In the genomic region with DNA sequence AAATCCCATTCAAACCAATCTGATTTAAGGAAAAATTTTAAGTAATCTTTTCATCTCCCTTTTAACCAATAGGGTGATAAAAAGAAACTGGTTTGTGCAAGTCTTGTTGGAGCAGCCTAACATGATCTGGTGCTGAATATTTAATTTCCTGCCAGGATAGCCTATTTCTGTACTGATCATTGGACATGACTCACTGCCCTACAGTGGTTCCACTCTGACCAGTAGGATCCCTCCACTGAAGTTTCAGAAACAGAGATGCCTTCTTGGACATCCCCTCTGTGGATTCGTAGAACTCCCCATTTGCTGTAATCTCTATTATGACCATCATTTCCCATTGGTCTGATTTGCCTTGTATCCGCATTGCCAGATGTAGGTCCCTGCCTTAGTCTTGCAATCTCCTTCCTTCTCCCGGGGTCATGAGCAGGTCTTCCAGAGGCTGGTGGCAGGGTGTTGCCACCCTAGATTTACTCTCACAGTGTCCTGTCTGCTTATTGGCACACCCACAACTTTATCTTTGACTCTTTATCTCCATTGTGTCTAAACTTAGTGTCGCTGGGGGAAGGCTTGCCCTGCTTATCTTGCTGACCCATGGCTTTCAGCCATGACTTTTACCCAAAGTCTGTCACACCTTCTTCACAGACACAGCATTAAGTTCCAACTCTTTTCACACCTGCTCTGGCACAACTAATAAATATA, we compare ENCODE assay signal across 19 cellular contexts. TPM values are rescaled to one million over a fixed set of nuclear protein-coding genes. Genes with fewer than 3 reads are reported as not detected.
DNase-seq lines count a peak whose midpoint lies in the region; ATAC-seq and TF ChIP-seq lines count a peak whose summit lies in the region.
"Had no signal": no experiment of that assay in that cellular context is flagged by ENCODE, and none has a peak within 500 bp of the region (broad histone marks: within the 10 kb centered on the region; RNA-seq: fewer than 3 reads in every experiment).

No MANE protein-coding gene starts in this region.

- peaks cover 2% of the 10 kb centered on the region for H3K4me1 ChIP-seq in mesendoderm (ENCODE audit: control insufficient read depth, low read depth, low read length)

- H3K27me3 ChIP-seq in mesendoderm (ENCODE audit: insufficient read depth, low read length, poor library complexity): no peaks in the 10 kb centered on the region
- H3K27me3 ChIP-seq: BLaER1 treated with 17β-estradiol and CSF1 and Interleukin-3, amounts not matched to agents 10 nM and 100 nM had no signal

- no peak overlapping the region for H3K18ac ChIP-seq in mesendoderm (ENCODE audit: low read length)

- H3K23ac ChIP-seq in mesendoderm (ENCODE audit: low read length): no peak overlapping the region

- peak; percentile 25 for DNase-seq in AG08395 (ENCODE audit: low spot score)
- peak; percentile 19 for DNase-seq in RPMI7951 (ENCODE audit: low read depth)
- peak; percentile 31 for DNase-seq in fibroblast of peridontal ligament (ENCODE audit: extremely low read depth)
- peak; percentile 81 for DNase-seq in mesendoderm
- no peak for DNase-seq in GM10266 (ENCODE audit: extremely low spot score)
- no peak for DNase-seq in NCI-H2081 (lab: John Stamatoyannopoulos, UW)
- DNase-seq: CD8-positive, alpha-beta memory T cell; DMS79; GOT3; KG1; NCI-H1436 treated with DMSO at 0.1 percent for 48 hours; NCI-H2029 treated with DMSO at 0.1 percent for 48 hours; NCI-H510A treated with DMSO at 0.1 percent for 48 hours; NCI-H82 had no signal

- H3K79me1 ChIP-seq in mesendoderm (ENCODE audit: low read length): no peaks in the 10 kb centered on the region

- no peak overlapping the region for H3K4me3 ChIP-seq in mesendoderm (ENCODE audit: low read length)
- H3K4me3 ChIP-seq: BLaER1 treated with 17β-estradiol and CSF1 and Interleukin-3, amounts not matched to agents 10 nM and 100 nM; GM12878 had no signal

- H3K4me2 ChIP-seq in mesendoderm (ENCODE audit: low read length): no peak overlapping the region
- H3K4me2 ChIP-seq: BLaER1 treated with 17β-estradiol and CSF1 and Interleukin-3, amounts not matched to agents 10 nM and 100 nM had no signal

- H3K36me3 ChIP-seq in mesendoderm (ENCODE audit: control insufficient read depth, insufficient read depth, low read length): no peaks in the 10 kb centered on the region
- H3K36me3 ChIP-seq: BLaER1 treated with 17β-estradiol and CSF1 and Interleukin-3, amounts not matched to agents 10 nM and 100 nM had no signal

- H4K8ac ChIP-seq in mesendoderm (ENCODE audit: low read depth, low read length): no peak overlapping the region

- WGBS in mesendoderm (ENCODE audit: extremely low coverage, insufficient coverage, low lambda C conversion rate): no CpG with 5 or more reads among the region's 4 CpGs

- no peak overlapping the region for H3K9ac ChIP-seq in mesendoderm (ENCODE audit: low read length)
- H3K9ac ChIP-seq: BLaER1 treated with 17β-estradiol and CSF1 and Interleukin-3, amounts not matched to agents 10 nM and 100 nM had no signal

- H4K5ac ChIP-seq in mesendoderm (ENCODE audit: low read length): no peak overlapping the region

- H3K56ac ChIP-seq in mesendoderm (ENCODE audit: low read length): no peak overlapping the region

- no peaks in the 10 kb centered on the region for H3K79me2 ChIP-seq in mesendoderm (ENCODE audit: control insufficient read depth, insufficient read depth, low read length)

- H2BK120ac ChIP-seq in mesendoderm (ENCODE audit: low read depth, low read length): no peak overlapping the region

- TF ChIP-seq CTCF in GM10266 (IDR thresholded peaks at IDR 0.05; ENCODE audit: control insufficient read depth, insufficient read depth, low read depth, missing control alignments): no peak

- no peak for ATAC-seq in GM21576 (IDR thresholded peaks at IDR 0.05; ENCODE audit: unreplicated experiment)
- ATAC-seq: GM12878, HepG2 had no signal

- no peak overlapping the region for H2BK5ac ChIP-seq in mesendoderm (ENCODE audit: low read length)

- no peak overlapping the region for H2AK5ac ChIP-seq in mesendoderm (ENCODE audit: low read length)

- no peak overlapping the region for H3K27ac ChIP-seq in mesendoderm (ENCODE audit: low read depth, low read length)
- H3K27ac ChIP-seq: BLaER1 treated with 17β-estradiol and CSF1 and Interleukin-3, amounts not matched to agents 10 nM and 100 nM had no signal

- H3K4ac ChIP-seq in mesendoderm (ENCODE audit: low read depth, low read length): no peak overlapping the region

- no peak overlapping the region for H2BK15ac ChIP-seq in mesendoderm (replicated peaks; ENCODE audit: low read depth)

RNA-seq across cellular contexts. Expression of gene SETBP1, which starts 12.3 kb away (rescaled TPM):
- 5.1 and 5.5 TPM in 2 replicates for total RNA-seq in RPMI7951 (2014; rRNA removed; shearing (Covaris generic))
- 1.9 TPM for polyA plus RNA-seq in mesendoderm (2013, experiment 1 of 2)
- polyA plus RNA-seq in mesendoderm (2013, experiment 2 of 2): 1.9 TPM
- total RNA-seq: G401 had no signal

Comparison
In these comparisons a context has a peak if more than half of its experiments do, and no peak if none do; other contexts are left out.
1. DNase-seq: peak in AG08395 (single experiment), RPMI7951 (single experiment), fibroblast of peridontal ligament (single experiment) and mesendoderm (single experiment); none in GM10266 (single experiment) and NCI-H2081 (0 of 2).